11 cellular contexts compared by ENCODE assay signal in the genomic region with DNA sequence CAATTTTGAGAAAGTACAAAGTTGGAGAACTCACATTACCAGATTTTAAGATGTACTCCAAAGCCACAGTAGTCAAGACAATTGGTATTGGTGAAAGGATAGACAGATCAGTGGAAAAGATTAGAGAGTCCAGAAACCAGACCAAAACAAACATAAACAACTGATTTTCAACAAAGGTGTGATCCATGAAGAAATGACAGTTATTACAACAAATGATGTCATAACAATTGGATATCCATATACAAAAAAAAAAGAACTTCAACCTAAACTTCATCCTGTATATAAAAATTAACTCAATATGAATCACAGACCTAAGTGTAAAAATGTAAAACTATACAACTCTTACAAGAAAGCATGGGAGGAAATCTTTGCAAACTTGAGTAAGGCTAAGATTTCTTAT. TPM values are rescaled to one million over a fixed set of nuclear protein-coding genes. Genes with fewer than 3 reads are reported as not detected.
"Had no signal": no experiment of that assay in that cellular context is flagged by ENCODE, and none has a peak within 500 bp of the region (broad histone marks: within the 10 kb centered on the region; RNA-seq: fewer than 3 reads in every experiment).

No MANE protein-coding gene starts in this region.

- FAIRE-seq: H1 had no signal

- H3K9ac ChIP-seq: GM23248 had no signal

- H3K4me2 ChIP-seq: GM23338 had no signal

- H2AFZ ChIP-seq: GM23248, GM23338 had no signal

- DNase-seq: GM23248, GOT3, H7, H9, HCEC 1CT, HFFc6 had no signal

- H3K4me3 ChIP-seq: GM23248, GM23338, HAP-1 had no signal

- H3K4me1 ChIP-seq: HAP-1 had no signal

- H3K9me3 ChIP-seq: HAP-1 had no signal

- ATAC-seq: GM23338, HCT116 had no signal

- H3K27ac ChIP-seq: GM23248 had no signal

RNA-seq across cellular contexts. Expression of a gene that starts 45.7 kb away (rescaled TPM):
- total RNA-seq: GM23248, GM23338, H1, H4, H7, H9, HFFc6 had no signal
- polyA plus RNA-seq: GM23248, GM23338, H1 had no signal
